20 cellular contexts compared by ENCODE assay signal in the genomic region with DNA sequence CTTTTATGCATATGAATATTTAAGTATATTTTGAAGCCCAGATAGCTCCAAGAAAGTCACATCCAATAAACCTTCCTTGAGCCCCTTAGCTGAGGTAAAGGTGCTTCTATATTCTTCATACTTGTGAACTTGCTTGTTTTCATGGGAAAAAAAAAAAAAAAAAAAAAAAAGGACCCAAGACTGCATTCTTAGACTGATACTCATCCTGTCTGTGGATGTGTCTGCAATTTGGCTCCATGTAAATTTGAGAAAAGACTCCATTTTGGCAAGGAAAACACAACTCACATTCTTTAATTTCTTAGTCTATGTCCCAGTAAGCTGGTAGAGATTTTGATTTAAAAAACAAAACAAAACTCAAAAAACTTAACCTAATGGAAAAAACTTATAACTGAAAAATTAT.
DNase-seq lines count a peak whose midpoint lies in the region; ATAC-seq and TF ChIP-seq lines count a peak whose summit lies in the region.
"Had no signal": no experiment of that assay in that cellular context is flagged by ENCODE, and none has a peak within 500 bp of the region (broad histone marks: within the 10 kb centered on the region; RNA-seq: fewer than 3 reads in every experiment).

No MANE protein-coding gene starts in this region.

- H4K5ac ChIP-seq in IMR-90 (ENCODE audit: low read depth, low read length): no peak overlapping the region
- no peak overlapping the region for H4K5ac ChIP-seq in mesendoderm (ENCODE audit: low read length)

- no peak overlapping the region for H2AK5ac ChIP-seq in IMR-90 (ENCODE audit: low read depth, low read length)
- no peak overlapping the region for H2AK5ac ChIP-seq in mesendoderm (ENCODE audit: low read length)

- BruUV-seq in IMR-90 (replicated peaks; lab: Mats Ljungman, UMichigan): no TSS peak

- H3K4me1 ChIP-seq in IMR-90 (ENCODE audit: control insufficient read depth, insufficient read depth, low read length) (no peaks in the 10 kb centered on the region), mesendoderm (ENCODE audit: control insufficient read depth, low read depth, low read length) (no peaks in the 10 kb centered on the region), HAP-1 (no peaks in the 10 kb centered on the region)
- H3K4me1 ChIP-seq: Caco-2, esophagus squamous epithelium, upper lobe of right lung had no signal

- H2BK20ac ChIP-seq in IMR-90 (ENCODE audit: low read depth, low read length): no peak overlapping the region

- H3K18ac ChIP-seq in IMR-90 (ENCODE audit: low read depth, low read length) (no peak overlapping the region), mesendoderm (ENCODE audit: low read length) (no peak overlapping the region)

- H3K4me1 Mint-ChIP-seq in stimulated activated naive CD8-positive, alpha-beta T cell treated with anti-CD3 and anti-CD28 coated beads, Interleukin-15, amount 100 ng/mL, for 72 hours: peaks cover 9% of the 10 kb centered on the region

- TF ChIP-seq CTCF in IMR-90 (conservative IDR thresholded peaks at IDR 0.05; ENCODE audit: low read depth, low read length) (no peak), choroid plexus epithelial cell (conservative IDR thresholded peaks at IDR 0.05; ENCODE audit: low read depth, low read length) (no peak)

- H2AK9ac ChIP-seq in IMR-90 (replicated peaks; ENCODE audit: low read depth, low read length, poor library complexity): no peak overlapping the region

- no peak overlapping the region for H3K4me3 Mint-ChIP-seq in stimulated activated naive CD8-positive, alpha-beta T cell treated with anti-CD3 and anti-CD28 coated beads, Interleukin-15, amount 100 ng/mL, for 72 hours
- H3K4me3 Mint-ChIP-seq: natural killer cell; T-helper 2 cell treated with Interferon-gamma antibody and Interleukin-4, amounts not matched to agents 5 μg/mL and 100 μg/mL, for 36 hours had no signal

- no peaks in the 10 kb centered on the region for H3K79me2 ChIP-seq in mesendoderm (ENCODE audit: control insufficient read depth, insufficient read depth, low read length)

- H3K4me2 ChIP-seq in IMR-90 (ENCODE audit: low read depth, low read length): no peak overlapping the region
- H3K4me2 ChIP-seq in mesendoderm (ENCODE audit: low read length): no peak overlapping the region

- POLR2A ChIA-PET in IMR-90 (lab: Charles Lee; ENCODE audit: unreplicated experiment): no interaction called here

- no peak for TF ChIP-seq RAD21 in IMR-90 (IDR thresholded peaks at IDR 0.05; ENCODE audit: low read length)

- H3K23ac ChIP-seq in IMR-90 (ENCODE audit: low read depth, low read length): no peak overlapping the region
- no peak overlapping the region for H3K23ac ChIP-seq in mesendoderm (ENCODE audit: low read length)

- H3K27me3 Mint-ChIP-seq in stimulated activated naive CD8-positive, alpha-beta T cell treated with anti-CD3 and anti-CD28 coated beads, Interleukin-15, amount 100 ng/mL, for 72 hours: no peaks in the 10 kb centered on the region

- no peaks in the 10 kb centered on the region for H3K27me3 ChIP-seq in IMR-90 (ENCODE audit: control insufficient read depth, insufficient read depth, low read length)
- H3K27me3 ChIP-seq in mesendoderm (ENCODE audit: insufficient read depth, low read length, poor library complexity): no peaks in the 10 kb centered on the region
- no peaks in the 10 kb centered on the region for H3K27me3 ChIP-seq in HAP-1 (ENCODE audit: low read depth)
- H3K27me3 ChIP-seq: cardiac muscle cell, esophagus squamous epithelium, upper lobe of right lung had no signal

- CTCF ChIA-PET in IMR-90 (lab: Yijun Ruan, JAX): interaction anchor here (0.6 kb wide), 1 partner anchor 14 kb away, joined by 3 read pairs; no protein-coding TSS in a partner anchor

- ATAC-seq in IMR-90 (ENCODE audit: low read depth): peak; percentile 21; the same call in 1 of the 2 replicates
- ATAC-seq in stimulated activated naive CD8-positive, alpha-beta T cell treated with anti-CD3 and anti-CD28 coated beads, Interleukin-15, amount 100 ng/mL, for 72 hours: no peak
- no peak for ATAC-seq in HG03521 (IDR thresholded peaks at IDR 0.05; ENCODE audit: unreplicated experiment)
- no peak for ATAC-seq in HG02610 (IDR thresholded peaks at IDR 0.05; ENCODE audit: unreplicated experiment)
- ATAC-seq: natural killer cell, upper lobe of right lung had no signal

- H4K20me1 ChIP-seq in IMR-90 (ENCODE audit: insufficient read depth, low read length): no peaks in the 10 kb centered on the region

- dilution Hi-C loops in IMR-90 (cut with HindIII; ENCODE audit: low sequenced_read_pairs, unreplicated experiment): no loop called here

- no peak overlapping the region for H2BK15ac ChIP-seq in IMR-90 (ENCODE audit: low read depth, low read length)
- H2BK15ac ChIP-seq in mesendoderm (replicated peaks; ENCODE audit: low read depth): no peak overlapping the region

- no peak overlapping the region for H3K56ac ChIP-seq in IMR-90 (ENCODE audit: extremely low read depth, insufficient read depth, low read length)
- H3K56ac ChIP-seq in mesendoderm (ENCODE audit: low read length): no peak overlapping the region

- H3K36me3 ChIP-seq in IMR-90 (ENCODE audit: control insufficient read depth, insufficient read depth, low read length): no peaks in the 10 kb centered on the region
- H3K36me3 ChIP-seq in mesendoderm (ENCODE audit: control insufficient read depth, insufficient read depth, low read length): no peaks in the 10 kb centered on the region
- H3K36me3 ChIP-seq in HAP-1 (replicated peaks): no peaks in the 10 kb centered on the region
- H3K36me3 ChIP-seq: cardiac muscle cell, upper lobe of right lung had no signal

- no peak overlapping the region for H4K91ac ChIP-seq in IMR-90 (ENCODE audit: insufficient read depth, low read depth, low read length)

- H4K8ac ChIP-seq in IMR-90 (ENCODE audit: low read depth in 2 of 2, low read length in 2 of 2) (no peak overlapping the region), mesendoderm (ENCODE audit: low read depth, low read length) (no peak overlapping the region)

- no peak overlapping the region for H3K14ac ChIP-seq in IMR-90 (replicated peaks; ENCODE audit: low read depth, low read length)

- H3K4ac ChIP-seq in IMR-90 (ENCODE audit: low read depth, low read length) (no peak overlapping the region), mesendoderm (ENCODE audit: low read depth, low read length) (no peak overlapping the region)

- DNase-seq in AG08396 (ENCODE audit: low spot score) (peak; percentile 12), IMR-90 (peak; percentile 67), choroid plexus epithelial cell (ENCODE audit: low read depth) (peak; percentile 63), mesendoderm (peak; percentile 62), HAP-1 (ENCODE audit: low spot score in 2 of 2) (no peak)
- DNase-seq in stimulated activated naive CD8-positive, alpha-beta T cell treated with anti-CD3 and anti-CD28 coated beads, Interleukin-15, amount 100 ng/mL, for 72 hours: no peak
- DNase-seq: activated CD4-positive, alpha-beta T cell treated with anti-CD3 and anti-CD28 coated beads for 4 hours; activated naive CD4-positive, alpha-beta T cell; Caco-2; esophagus squamous epithelium; natural killer cell; NCI-H1694 treated with DMSO at 0.1 percent for 48 hours; NCI-H446; Right ventricle myocardium superior; stimulated activated naive CD4-positive, alpha-beta T cell; upper lobe of right lung had no signal

- H3K4me3 ChIP-seq in IMR-90 (ENCODE audit: insufficient read depth, low read depth, low read length) (no peak overlapping the region), choroid plexus epithelial cell (ENCODE audit: low read depth, low read length) (no peak overlapping the region), mesendoderm (ENCODE audit: low read length) (no peak overlapping the region), HAP-1 (no peak overlapping the region)
- H3K4me3 ChIP-seq: cardiac muscle cell, esophagus squamous epithelium, upper lobe of right lung had no signal

- no peak overlapping the region for H2AFZ ChIP-seq in IMR-90 (replicated peaks; ENCODE audit: low read length, poor library complexity)

- TF ChIP-seq POLR2A in IMR-90 (IDR thresholded peaks at IDR 0.05; ENCODE audit: low read depth, low read length): no peak

- H3K9ac ChIP-seq in IMR-90 (ENCODE audit: low read depth, low read length) (no peak overlapping the region), mesendoderm (ENCODE audit: low read length) (no peak overlapping the region)

- H3K9me3 Mint-ChIP-seq in stimulated activated naive CD8-positive, alpha-beta T cell treated with anti-CD3 and anti-CD28 coated beads, Interleukin-15, amount 100 ng/mL, for 72 hours: no peaks in the 10 kb centered on the region
- H3K9me3 Mint-ChIP-seq: natural killer cell; T-helper 2 cell treated with Interferon-gamma antibody and Interleukin-4, amounts not matched to agents 5 μg/mL and 100 μg/mL, for 36 hours had no signal

- H3K9me1 ChIP-seq in IMR-90 (ENCODE audit: insufficient read depth, low read length): no peaks in the 10 kb centered on the region

- H2BK5ac ChIP-seq in IMR-90 (ENCODE audit: low read depth, low read length, poor library complexity, severe bottlenecking) (no peak overlapping the region), mesendoderm (ENCODE audit: low read length) (no peak overlapping the region)

- H3K27ac Mint-ChIP-seq in stimulated activated naive CD8-positive, alpha-beta T cell treated with anti-CD3 and anti-CD28 coated beads, Interleukin-15, amount 100 ng/mL, for 72 hours: no peak overlapping the region
- H3K27ac Mint-ChIP-seq: natural killer cell; T-helper 2 cell treated with Interferon-gamma antibody and Interleukin-4, amounts not matched to agents 5 μg/mL and 100 μg/mL, for 36 hours had no signal

- H2BK120ac ChIP-seq in IMR-90 (ENCODE audit: low read depth, low read length): no peak overlapping the region
- H2BK120ac ChIP-seq in mesendoderm (ENCODE audit: low read depth, low read length): no peak overlapping the region

- in situ Hi-C loops in IMR-90 (cut with MboI; ENCODE audit: low sequenced_read_pairs) (no loop called here), HAP-1 (cut with MboI; ENCODE audit: low sequenced_read_pairs) (no loop called here)

- H3K79me1 ChIP-seq in IMR-90 (ENCODE audit: low read depth in 1 of 2, low read length in 2 of 2): no peaks in the 10 kb centered on the region
- no peaks in the 10 kb centered on the region for H3K79me1 ChIP-seq in mesendoderm (ENCODE audit: low read length)

- H3K9me3 ChIP-seq in IMR-90 (ENCODE audit: control insufficient read depth, insufficient read depth, low read length) (no peaks in the 10 kb centered on the region), HAP-1 (no peaks in the 10 kb centered on the region)
- H3K9me3 ChIP-seq: Caco-2, esophagus squamous epithelium, upper lobe of right lung had no signal

- H3K27ac ChIP-seq in IMR-90 (ENCODE audit: insufficient read depth, low read length) (no peak overlapping the region), mesendoderm (ENCODE audit: low read depth, low read length) (no peak overlapping the region)
- H3K27ac ChIP-seq: cardiac muscle cell, esophagus squamous epithelium, upper lobe of right lung had no signal

- intact Hi-C loops in IMR-90 (cut with micrococcal nuclease): no loop called here

TF ChIP-seq in IMR-90, 13 proteins besides CTCF, POLR2A, EP300 and RAD21 (continues in another document):
- TF ChIP-seq MAFK (IDR thresholded peaks at IDR 0.05; ENCODE audit: low read depth, low read length) (no peak), FOS (IDR thresholded peaks at IDR 0.05; ENCODE audit: low read depth, low read length) (no peak), RFX5 (IDR thresholded peaks at IDR 0.05; ENCODE audit: low read depth, low read length) (no peak)

Comparison
In these comparisons a context has a peak if more than half of its experiments do, and no peak if none do; other contexts are left out.
1. DNase-seq: peak in AG08396 (single experiment), IMR-90 (single experiment), choroid plexus epithelial cell (single experiment) and mesendoderm (single experiment); none in HAP-1 (0 of 2) and stimulated activated naive CD8-positive, alpha-beta T cell treated with anti-CD3 and anti-CD28 coated beads, Interleukin-15, amount 100 ng/mL, for 72 hours (0 of 2).